Comparison of ENCODE assay signal across 13 cellular contexts in genomic region chr2:106057206-106057605, GRCh38.
DNase-seq lines count a peak whose midpoint lies in the region; ATAC-seq and TF ChIP-seq lines count a peak whose summit lies in the region.
"Had no signal": no experiment of that assay in that cellular context is flagged by ENCODE, and none has a peak within 500 bp of the region (broad histone marks: within the 10 kb centered on the region; RNA-seq: fewer than 3 reads in every experiment).

No MANE protein-coding gene starts in this region.

- DNase-seq in CD4-positive, alpha-beta T cell = peak; percentile 23 to 70 (median 64)
- DNase-seq in PC-9 (peak in 1 of 2 experiments; percentile 50), mucosa of descending colon (no peak), NCI-H2081 treated with DMSO at 0.1 percent for 48 hours (lab: John Stamatoyannopoulos, UW) (no peak), mesothelial cell of epicardium (ENCODE audit: low spot score in 2 of 2, unreplicated experiment in 2 of 2) (no peak), NCI-H1436 (lab: John Stamatoyannopoulos, UW) (no peak)
- DNase-seq: left ventricle myocardium inferior, occipital lobe, SJCRH30 had no signal

- H3K79me2 ChIP-seq in PC-9 (ENCODE audit: low read depth) = no peaks in the 10 kb centered on the region

- no peaks in the 10 kb centered on the region for H3K36me3 Mint-ChIP-seq in CD4-positive, alpha-beta T cell (ENCODE audit: low read depth)
- H3K36me3 Mint-ChIP-seq in activated T-helper 17 cell treated with anti-CD3 and anti-CD28 coated beads, Interleukin-2, amount 50 U/mL, for 72 hours (ENCODE audit: low read depth) = no peaks in the 10 kb centered on the region
- H3K36me3 Mint-ChIP-seq in mesothelial cell of epicardium = no peaks in the 10 kb centered on the region

- no peak overlapping the region for H2AFZ ChIP-seq in PC-9

- H3K36me3 ChIP-seq in PC-9 (ENCODE audit: low read depth) (no peaks in the 10 kb centered on the region), mucosa of descending colon (ENCODE audit: low read depth) (no peaks in the 10 kb centered on the region)
- H3K36me3 ChIP-seq: gastroesophageal sphincter, left ventricle myocardium inferior, SJCRH30 had no signal

- H3K27ac ChIP-seq in CD4-positive, alpha-beta T cell (ENCODE audit: low read depth, low read length) = no peak overlapping the region
- no peak overlapping the region for H3K27ac ChIP-seq in PC-9
- H3K27ac ChIP-seq: gastroesophageal sphincter, left ventricle myocardium inferior, SJCRH30 had no signal

- H3K4me1 Mint-ChIP-seq in CD4-positive, alpha-beta T cell (ENCODE audit: low read depth) = peaks cover 71% of the 10 kb centered on the region
- peaks cover 49% of the 10 kb centered on the region for H3K4me1 Mint-ChIP-seq in activated T-helper 17 cell treated with anti-CD3 and anti-CD28 coated beads, Interleukin-2, amount 50 U/mL, for 72 hours
- peaks cover 11% of the 10 kb centered on the region for H3K4me1 Mint-ChIP-seq in mesothelial cell of epicardium

- H3K9me3 ChIP-seq in CD4-positive, alpha-beta T cell (ENCODE audit: control insufficient read depth, low read length) = no peaks in the 10 kb centered on the region
- H3K9me3 ChIP-seq in PC-9 (ENCODE audit: insufficient read depth, low read depth) (no peaks in the 10 kb centered on the region), mucosa of descending colon (no peaks in the 10 kb centered on the region)
- H3K9me3 ChIP-seq: gastroesophageal sphincter, left ventricle myocardium inferior, SJCRH30 had no signal

- no TSS peak for BruUV-seq in PC-9 (replicated peaks; lab: Mats Ljungman, UMichigan)

- H3K9me2 ChIP-seq in PC-9 (ENCODE audit: insufficient read depth) = no peaks in the 10 kb centered on the region

- POLR2A ChIA-PET in CD4-positive, alpha-beta T cell (lab: Charles Lee) = no interaction called here
- POLR2A ChIA-PET in PC-9 (lab: Charles Lee; ENCODE audit: unreplicated experiment) = no interaction called here

- H3K27me3 Mint-ChIP-seq in CD4-positive, alpha-beta T cell = no peaks in the 10 kb centered on the region
- H3K27me3 Mint-ChIP-seq in activated T-helper 17 cell treated with anti-CD3 and anti-CD28 coated beads, Interleukin-2, amount 50 U/mL, for 72 hours = no peaks in the 10 kb centered on the region
- peaks cover 29% of the 10 kb centered on the region for H3K27me3 Mint-ChIP-seq in mesothelial cell of epicardium (ENCODE audit: low read depth)
- H3K27me3 Mint-ChIP-seq: dendritic cell treated with granulocyte-macrophage colony-stimulating factor and Interleukin-4, amounts not matched to agents 40 ng/mL and 50 ng/mL, for 4 days had no signal

- peak; percentile 88 for ATAC-seq in CD4-positive, alpha-beta T cell (ENCODE audit: poor library complexity)
- ATAC-seq in activated T-helper 17 cell treated with anti-CD3 and anti-CD28 coated beads, Interleukin-2, amount 50 U/mL, for 72 hours (replicated peaks) = peak; percentile 93
- peak; percentile 66 for ATAC-seq in mucosa of descending colon
- no peak for ATAC-seq in GM18868 (IDR thresholded peaks at IDR 0.05; ENCODE audit: unreplicated experiment)
- ATAC-seq: gastroesophageal sphincter had no signal

- intact Hi-C loops in CD4-positive, alpha-beta T cell (cut with DNase I, micrococcal nuclease) = no loop called here
- intact Hi-C loops in PC-9 (cut with micrococcal nuclease; ENCODE audit: unreplicated experiment) = no loop called here
- intact Hi-C loops in mucosa of descending colon (cut with DNase I, micrococcal nuclease) = no loop called here

- H3K4me3 ChIP-seq in PC-9 = no peak overlapping the region
- no peak overlapping the region for H3K4me3 ChIP-seq in mucosa of descending colon
- H3K4me3 ChIP-seq: gastroesophageal sphincter, left ventricle myocardium inferior, SJCRH30 had no signal

- H4K20me1 ChIP-seq in PC-9 (ENCODE audit: insufficient read depth) = no peaks in the 10 kb centered on the region

- H3F3A ChIP-seq in PC-9 (ENCODE audit: insufficient read depth, low read depth) = no peaks in the 10 kb centered on the region

- peak overlapping the region; percentile 60 for H3K4me3 Mint-ChIP-seq in CD4-positive, alpha-beta T cell
- peak overlapping the region; percentile 42 for H3K4me3 Mint-ChIP-seq in activated T-helper 17 cell treated with anti-CD3 and anti-CD28 coated beads, Interleukin-2, amount 50 U/mL, for 72 hours
- no peak overlapping the region for H3K4me3 Mint-ChIP-seq in mesothelial cell of epicardium
- H3K4me3 Mint-ChIP-seq: dendritic cell treated with granulocyte-macrophage colony-stimulating factor and Interleukin-4, amounts not matched to agents 40 ng/mL and 50 ng/mL, for 4 days had no signal

- no peaks in the 10 kb centered on the region for H3K4me1 ChIP-seq in PC-9 (replicated peaks; ENCODE audit: insufficient read depth)
- no peaks in the 10 kb centered on the region for H3K4me1 ChIP-seq in mucosa of descending colon (ENCODE audit: low read depth)
- H3K4me1 ChIP-seq: left ventricle myocardium inferior had no signal

- 0 out of 2 replicates have a peak overlapping the region, but pooled peaks have one; percentile 0 for H3K4me2 ChIP-seq in PC-9

- H3K9me3 Mint-ChIP-seq in CD4-positive, alpha-beta T cell = no peaks in the 10 kb centered on the region
- no peaks in the 10 kb centered on the region for H3K9me3 Mint-ChIP-seq in activated T-helper 17 cell treated with anti-CD3 and anti-CD28 coated beads, Interleukin-2, amount 50 U/mL, for 72 hours
- peaks cover 3% of the 10 kb centered on the region for H3K9me3 Mint-ChIP-seq in mesothelial cell of epicardium
- H3K9me3 Mint-ChIP-seq: dendritic cell treated with granulocyte-macrophage colony-stimulating factor and Interleukin-4, amounts not matched to agents 40 ng/mL and 50 ng/mL, for 4 days had no signal

- CTCF ChIA-PET in CD4-positive, alpha-beta T cell (lab: Charles Lee) = no interaction called here
- CTCF ChIA-PET in PC-9 (lab: Charles Lee) = no interaction called here

- peak overlapping the region; percentile 60 for H3K27ac Mint-ChIP-seq in CD4-positive, alpha-beta T cell
- peak overlapping the region; percentile 40 for H3K27ac Mint-ChIP-seq in activated T-helper 17 cell treated with anti-CD3 and anti-CD28 coated beads, Interleukin-2, amount 50 U/mL, for 72 hours
- no peak overlapping the region for H3K27ac Mint-ChIP-seq in mesothelial cell of epicardium
- H3K27ac Mint-ChIP-seq: dendritic cell treated with granulocyte-macrophage colony-stimulating factor and Interleukin-4, amounts not matched to agents 40 ng/mL and 50 ng/mL, for 4 days had no signal

- no peak for TF ChIP-seq CTCF in CD4-positive, alpha-beta T cell (IDR thresholded peaks at IDR 0.05)
- TF ChIP-seq CTCF in PC-9 (conservative IDR thresholded peaks at IDR 0.05) (no peak), mucosa of descending colon (IDR thresholded peaks at IDR 0.05) (no peak), mesothelial cell of epicardium (IDR thresholded peaks at IDR 0.05; ENCODE audit: unreplicated experiment) (no peak)

- no peaks in the 10 kb centered on the region for H3K27me3 ChIP-seq in CD4-positive, alpha-beta T cell (ENCODE audit: control insufficient read depth, insufficient read depth, low read length)
- H3K27me3 ChIP-seq in PC-9 (ENCODE audit: insufficient read depth, low read depth) = peaks cover 22% of the 10 kb centered on the region; the same call in 1 of the 2 replicates
- H3K27me3 ChIP-seq: gastroesophageal sphincter, SJCRH30 had no signal

Comparison
In these comparisons a context has a peak if more than half of its experiments do, and no peak if none do; other contexts are left out.
1. DNase-seq: peak in CD4-positive, alpha-beta T cell (10 of 10); none in mucosa of descending colon (0 of 3), NCI-H2081 treated with DMSO at 0.1 percent for 48 hours (single experiment), mesothelial cell of epicardium (0 of 2) and NCI-H1436 (single experiment).